Comparison of ENCODE assay signal across 16 cellular contexts in genomic region chr22:27534720-27535125, GRCh38.
DNase-seq lines count a peak whose midpoint lies in the region; ATAC-seq and TF ChIP-seq lines count a peak whose summit lies in the region.
"Had no signal": no experiment of that assay in that cellular context is flagged by ENCODE, and none has a peak within 500 bp of the region (broad histone marks: within the 10 kb centered on the region; RNA-seq: fewer than 3 reads in every experiment).

No MANE protein-coding gene starts in this region.

- H3K9me3 ChIP-seq in IMR-90 (ENCODE audit: control insufficient read depth, insufficient read depth, low read length) (peaks cover 2% of the 10 kb centered on the region; the same call in 1 of the 2 replicates), lower lobe of right lung (peaks cover 5% of the 10 kb centered on the region), suprapubic skin (no peaks in the 10 kb centered on the region)
- H3K9me3 ChIP-seq: neutrophil had no signal

- no peak for TF ChIP-seq RAD21 in IMR-90 (IDR thresholded peaks at IDR 0.05; ENCODE audit: low read length)

- H2AFZ ChIP-seq in IMR-90 (replicated peaks; ENCODE audit: low read length, poor library complexity): no peak overlapping the region

- H4K91ac ChIP-seq in IMR-90 (ENCODE audit: insufficient read depth, low read depth, low read length): no peak overlapping the region

- H2BK15ac ChIP-seq in IMR-90 (ENCODE audit: low read depth, low read length): no peak overlapping the region

- no peak for TF ChIP-seq EP300 in suprapubic skin (IDR thresholded peaks at IDR 0.05)

- TF ChIP-seq CTCF in AG09319 (IDR thresholded peaks at IDR 0.05; ENCODE audit: low read depth, low read length) (no peak), IMR-90 (conservative IDR thresholded peaks at IDR 0.05; ENCODE audit: low read depth, low read length) (no peak), nephron (IDR thresholded peaks at IDR 0.05; ENCODE audit: unreplicated experiment in 3 of 3) (no peak), lower lobe of right lung (IDR thresholded peaks at IDR 0.05) (no peak), suprapubic skin (IDR thresholded peaks at IDR 0.05) (no peak)

- no peak overlapping the region for H4K8ac ChIP-seq in IMR-90 (ENCODE audit: low read depth in 2 of 2, low read length in 2 of 2)

- ATAC-seq in IMR-90 (ENCODE audit: low read depth) (peak; percentile 70), HG03378 (IDR thresholded peaks at IDR 0.05; ENCODE audit: unreplicated experiment) (no peak), lower lobe of right lung (no peak)
- ATAC-seq: stimulated activated naive CD8-positive, alpha-beta T cell treated with anti-CD3 and anti-CD28 coated beads, Interleukin-15, amount 100 ng/mL, for 72 hours had no signal

- H3K4ac ChIP-seq in IMR-90 (ENCODE audit: low read depth, low read length): no peak overlapping the region

- no peak overlapping the region for H3K56ac ChIP-seq in IMR-90 (ENCODE audit: extremely low read depth, insufficient read depth, low read length)

- DNase-seq in AG09319 (ENCODE audit: extremely low read depth, low read depth): peak; percentile 71
- peak; percentile 77 for DNase-seq in IMR-90
- DNase-seq in fibroblast of gingiva (ENCODE audit: low read depth): peak; percentile 89
- no peak for DNase-seq in lower lobe of right lung
- DNase-seq in suprapubic skin (ENCODE audit: low spot score in 2 of 2): no peak
- no peak for DNase-seq in HEK293T (ENCODE audit: extremely low spot score)
- DNase-seq: activated CD4-positive, alpha-beta T cell treated with anti-CD3 and anti-CD28 coated beads, Interleukin-2, amount 10 ng/mL, durations not matched to agents 7 days and 5 days; C1 segment of cervical spinal cord; cortex of kidney; DMS53; SHP77 treated with DMSO at 0.1 percent for 48 hours; stimulated activated naive CD8-positive, alpha-beta T cell treated with anti-CD3 and anti-CD28 coated beads, Interleukin-15, amount 100 ng/mL, for 72 hours; T1000 had no signal

- no peaks in the 10 kb centered on the region for H4K20me1 ChIP-seq in IMR-90 (ENCODE audit: insufficient read depth, low read length)

- TF ChIP-seq POLR2A in IMR-90 (IDR thresholded peaks at IDR 0.05; ENCODE audit: low read depth, low read length): no peak
- TF ChIP-seq POLR2A in suprapubic skin (IDR thresholded peaks at IDR 0.05): no peak

- peaks cover 8% of the 10 kb centered on the region for H3K4me1 ChIP-seq in IMR-90 (ENCODE audit: control insufficient read depth, insufficient read depth, low read length)
- peaks cover 5% of the 10 kb centered on the region for H3K4me1 ChIP-seq in lower lobe of right lung
- peaks cover 11% of the 10 kb centered on the region for H3K4me1 ChIP-seq in suprapubic skin

- H3K27ac ChIP-seq in IMR-90 (ENCODE audit: insufficient read depth, low read length) (no peak overlapping the region), lower lobe of right lung (no peak overlapping the region), suprapubic skin (no peak overlapping the region)
- H3K27ac ChIP-seq: neutrophil had no signal

- H3K9ac ChIP-seq in IMR-90 (ENCODE audit: low read depth, low read length): no peak overlapping the region

- no peaks in the 10 kb centered on the region for H3K36me3 Mint-ChIP-seq in nephron (ENCODE audit: low read depth)

- peaks cover 55% of the 10 kb centered on the region for H3K4me1 Mint-ChIP-seq in nephron
- H3K4me1 Mint-ChIP-seq: activated CD4-positive, alpha-beta T cell treated with anti-CD3 and anti-CD28 coated beads, Interleukin-2, amount 10 ng/mL, durations not matched to agents 7 days and 5 days; stimulated activated naive CD8-positive, alpha-beta T cell treated with anti-CD3 and anti-CD28 coated beads, Interleukin-15, amount 100 ng/mL, for 72 hours had no signal

- no peak overlapping the region for H2AK5ac ChIP-seq in IMR-90 (ENCODE audit: low read depth, low read length)

- POLR2A ChIA-PET in IMR-90 (lab: Charles Lee; ENCODE audit: unreplicated experiment): no interaction called here
- POLR2A ChIA-PET in HEK293T (lab: Yijun Ruan, JAX): no interaction called here

- H4K5ac ChIP-seq in IMR-90 (ENCODE audit: low read depth, low read length): no peak overlapping the region

- intact Hi-C loops in IMR-90 (cut with micrococcal nuclease): loop anchor here (10.0 kb wide), 2 partner anchors 110 to 270 kb away; partner anchors contain the start of gene MN1
- intact Hi-C loops in lower lobe of right lung (cut with DNase I): no loop called here

- H3K36me3 ChIP-seq in IMR-90 (ENCODE audit: control insufficient read depth, insufficient read depth, low read length) (no peaks in the 10 kb centered on the region), lower lobe of right lung (no peaks in the 10 kb centered on the region), suprapubic skin (no peaks in the 10 kb centered on the region)
- H3K36me3 ChIP-seq: neutrophil had no signal

- CTCF ChIA-PET in IMR-90 (lab: Yijun Ruan, JAX): no interaction called here
- CTCF ChIA-PET in HEK293T (lab: Yijun Ruan, JAX): no interaction called here

- H3K4me3 Mint-ChIP-seq in nephron: peak overlapping the region in 1 of 3 experiments; percentile 24
- H3K4me3 Mint-ChIP-seq: activated CD4-positive, alpha-beta T cell treated with anti-CD3 and anti-CD28 coated beads, Interleukin-2, amount 10 ng/mL, durations not matched to agents 7 days and 5 days; stimulated activated naive CD8-positive, alpha-beta T cell treated with anti-CD3 and anti-CD28 coated beads, Interleukin-15, amount 100 ng/mL, for 72 hours had no signal

- H3K4me2 ChIP-seq in IMR-90 (ENCODE audit: low read depth, low read length): peak overlapping the region; percentile 30; the same call in 1 of the 2 replicates

- WGBS in IMR-90 (ENCODE audit: extremely low coverage in 2 of 2, insufficient read length in 1 of 2), 2 experiments: 71% methylated on average over 1 of the region's 7 CpGs; no CpG with 5 or more reads in 1 of the 2 experiments
- 68% methylated on average over 7 of the region's 7 CpGs for WGBS in suprapubic skin

- H3K27me3 ChIP-seq in IMR-90 (ENCODE audit: control insufficient read depth, insufficient read depth, low read length): peaks cover 19% of the 10 kb centered on the region
- no peaks in the 10 kb centered on the region for H3K27me3 ChIP-seq in lower lobe of right lung (ENCODE audit: low read depth)
- H3K27me3 ChIP-seq in suprapubic skin: peaks cover 6% of the 10 kb centered on the region

- no peak overlapping the region for H2BK120ac ChIP-seq in IMR-90 (ENCODE audit: low read depth, low read length)

- in situ Hi-C loops in IMR-90 (cut with MboI; ENCODE audit: low sequenced_read_pairs): no loop called here

- no peak overlapping the region for H2AK9ac ChIP-seq in IMR-90 (replicated peaks; ENCODE audit: low read depth, low read length, poor library complexity)

- H3K4me3 ChIP-seq in IMR-90 (ENCODE audit: insufficient read depth, low read depth, low read length): no peak overlapping the region
- no peak overlapping the region for H3K4me3 ChIP-seq in lower lobe of right lung
- no peak overlapping the region for H3K4me3 ChIP-seq in suprapubic skin

- peak overlapping the region; percentile 75 to 83 (median 82) for H3K27ac Mint-ChIP-seq in nephron
- H3K27ac Mint-ChIP-seq: activated CD4-positive, alpha-beta T cell treated with anti-CD3 and anti-CD28 coated beads, Interleukin-2, amount 10 ng/mL, durations not matched to agents 7 days and 5 days; stimulated activated naive CD8-positive, alpha-beta T cell treated with anti-CD3 and anti-CD28 coated beads, Interleukin-15, amount 100 ng/mL, for 72 hours had no signal

- H3K27me3 Mint-ChIP-seq in nephron (ENCODE audit: low read depth): peaks cover 22% of the 10 kb centered on the region
- H3K27me3 Mint-ChIP-seq: activated CD4-positive, alpha-beta T cell treated with anti-CD3 and anti-CD28 coated beads, Interleukin-2, amount 10 ng/mL, durations not matched to agents 7 days and 5 days had no signal

- no peak overlapping the region for H2BK20ac ChIP-seq in IMR-90 (ENCODE audit: low read depth, low read length)

- no peak overlapping the region for H3K18ac ChIP-seq in IMR-90 (ENCODE audit: low read depth, low read length)

- no peak overlapping the region for H3K23ac ChIP-seq in IMR-90 (ENCODE audit: low read depth, low read length)

- H3K14ac ChIP-seq in IMR-90 (replicated peaks; ENCODE audit: low read depth, low read length): no peak overlapping the region

- no peaks in the 10 kb centered on the region for H3K79me1 ChIP-seq in IMR-90 (ENCODE audit: low read depth in 1 of 2, low read length in 2 of 2)

- dilution Hi-C loops in IMR-90 (cut with HindIII; ENCODE audit: low sequenced_read_pairs, unreplicated experiment): no loop called here

- H3K9me1 ChIP-seq in IMR-90 (ENCODE audit: insufficient read depth, low read length): no peaks in the 10 kb centered on the region

- H2BK5ac ChIP-seq in IMR-90 (ENCODE audit: low read depth, low read length, poor library complexity, severe bottlenecking): no peak overlapping the region

- H3K9me3 Mint-ChIP-seq in nephron: peaks cover 2% of the 10 kb centered on the region
- H3K9me3 Mint-ChIP-seq: activated CD4-positive, alpha-beta T cell treated with anti-CD3 and anti-CD28 coated beads, Interleukin-2, amount 10 ng/mL, durations not matched to agents 7 days and 5 days had no signal

- no TSS peak for BruUV-seq in IMR-90 (replicated peaks; lab: Mats Ljungman, UMichigan)

TF ChIP-seq in IMR-90, 13 proteins besides CTCF, POLR2A, EP300 and RAD21 (continues in another document):
- TF ChIP-seq RCOR1 (IDR thresholded peaks at IDR 0.05; ENCODE audit: insufficient replicate concordance, low read length) (no peak), MAZ (IDR thresholded peaks at IDR 0.05; ENCODE audit: borderline replicate concordance, low read depth, low read length) (no peak), MXI1 (IDR thresholded peaks at IDR 0.05; ENCODE audit: borderline replicate concordance, low read depth, low read length) (no peak), CEBPB (IDR thresholded peaks at IDR 0.05; ENCODE audit: low read depth, low read length) (peak; percentile 66), CHD1 (IDR thresholded peaks at IDR 0.05; ENCODE audit: low read depth, low read length) (no peak), SMC3 (IDR thresholded peaks at IDR 0.05; ENCODE audit: low read depth, low read length) (no peak), FOS (IDR thresholded peaks at IDR 0.05; ENCODE audit: low read depth, low read length) (no peak), MAFK (IDR thresholded peaks at IDR 0.05; ENCODE audit: low read depth, low read length) (peak; percentile 95)

TF ChIP-seq in HEK293T, 16 proteins besides CTCF, POLR2A, EP300 and RAD21:
- TF ChIP-seq BHLHE40 (IDR thresholded peaks at IDR 0.05; ENCODE audit: borderline replicate concordance) (no peak), CTBP1 (IDR thresholded peaks at IDR 0.05; ENCODE audit: borderline replicate concordance) (no peak), NFRKB (IDR thresholded peaks at IDR 0.05) (no peak), SP1 (IDR thresholded peaks at IDR 0.05) (no peak), ZNF384 (IDR thresholded peaks at IDR 0.05) (no peak), TARDBP (IDR thresholded peaks at IDR 0.05) (no peak), ELF4 (IDR thresholded peaks at IDR 0.05) (no peak)

Comparison
In these comparisons a context has a peak if more than half of its experiments do, and no peak if none do; other contexts are left out.
1. DNase-seq: peak in AG09319 (single experiment), IMR-90 (single experiment) and fibroblast of gingiva (single experiment); none in lower lobe of right lung (single experiment), suprapubic skin (0 of 2) and HEK293T (single experiment).